ENCODE assay signal across 7 cellular contexts in the genomic region with DNA sequence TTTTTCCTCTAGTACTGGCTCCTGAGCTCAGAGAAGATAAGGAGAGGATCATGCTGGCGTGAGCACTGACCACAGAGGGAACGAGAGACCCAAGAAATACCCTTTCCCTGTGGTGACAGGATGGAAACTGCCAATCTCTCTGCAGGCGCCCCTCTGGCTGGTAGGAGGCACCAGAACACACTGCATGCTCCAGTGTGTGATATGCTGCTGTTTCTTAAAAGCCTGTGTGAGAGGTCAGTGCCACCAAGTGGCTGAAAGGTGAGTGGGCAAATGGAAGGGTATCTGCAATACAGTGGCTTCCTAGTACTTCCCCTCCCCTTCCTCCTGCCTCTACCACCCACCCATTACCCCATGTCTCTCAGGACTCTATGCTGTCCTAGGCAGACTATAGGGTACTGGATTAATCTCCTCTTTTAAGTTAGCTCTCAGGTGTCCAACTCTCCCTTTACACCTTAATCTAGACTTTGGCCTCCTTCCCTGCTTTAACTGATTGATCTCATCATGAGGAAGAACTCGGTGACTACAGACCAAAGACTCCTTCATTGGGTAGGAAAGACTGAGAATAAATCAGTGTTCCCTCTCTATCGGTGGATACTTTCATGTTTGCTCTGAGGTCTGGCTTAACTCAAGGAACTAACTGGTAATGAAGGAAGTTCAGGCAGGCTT.
DNase-seq lines count a peak whose midpoint lies in the region; ATAC-seq and TF ChIP-seq lines count a peak whose summit lies in the region.

No MANE protein-coding gene starts in this region.

- no peaks in the 10 kb centered on the region for H3F3A ChIP-seq in OCI-LY1 (ENCODE audit: insufficient read depth, low read length)

- H2AFZ ChIP-seq in OCI-LY1 (ENCODE audit: low read length): no peak overlapping the region

- DNase-seq in GM04504 (ENCODE audit: low read depth) (peak; percentile 23), epithelial cell of esophagus (ENCODE audit: low read depth) (peak; percentile 31), neural crest cell (ENCODE audit: low read depth, low spot score) (no peak), suprapubic skin (ENCODE audit: low spot score in 2 of 2) (no peak)

- no peaks in the 10 kb centered on the region for H3K36me3 ChIP-seq in OCI-LY1 (ENCODE audit: insufficient read depth, low read length)
- H3K36me3 ChIP-seq in suprapubic skin: no peaks in the 10 kb centered on the region

- no peaks in the 10 kb centered on the region for H4K20me1 ChIP-seq in OCI-LY1 (ENCODE audit: insufficient read depth, low read length)

- TF ChIP-seq CTCF in OCI-LY1 (IDR thresholded peaks at IDR 0.05; ENCODE audit: low read length): peak; percentile 67
- TF ChIP-seq CTCF in epithelial cell of esophagus (IDR thresholded peaks at IDR 0.05; ENCODE audit: insufficient read depth, low read depth, low read length, missing control alignments): peak; percentile 41
- peak; percentile 60 for TF ChIP-seq CTCF in neural crest cell (conservative IDR thresholded peaks at IDR 0.05)
- peak in 1 of 2 donors; percentile 29 for TF ChIP-seq CTCF in suprapubic skin (IDR thresholded peaks at IDR 0.05)

- no peak overlapping the region for H3K27ac Mint-ChIP-seq in neural crest cell (ENCODE audit: unreplicated experiment)

- H3K9me3 ChIP-seq in OCI-LY1 (ENCODE audit: low read length) (no peaks in the 10 kb centered on the region), suprapubic skin (no peaks in the 10 kb centered on the region)

- no peaks in the 10 kb centered on the region for H3K9me3 Mint-ChIP-seq in neural crest cell

- H3K4me1 ChIP-seq in OCI-LY1 (ENCODE audit: insufficient read depth, low read length, severe bottlenecking) (no peaks in the 10 kb centered on the region), suprapubic skin (no peaks in the 10 kb centered on the region)

- ATAC-seq in GM21360 (IDR thresholded peaks at IDR 0.05; ENCODE audit: unreplicated experiment) (peak; percentile 96), HG03460 (IDR thresholded peaks at IDR 0.05; ENCODE audit: unreplicated experiment) (peak; percentile 65)

- H3K4me2 ChIP-seq in OCI-LY1 (ENCODE audit: low read length): no peak overlapping the region

- no peak overlapping the region for H3K9ac ChIP-seq in OCI-LY1 (ENCODE audit: low read length)

- H3K36me3 Mint-ChIP-seq in neural crest cell (ENCODE audit: low read depth): no peaks in the 10 kb centered on the region

- 48% methylated on average over 5 of the region's 5 CpGs for WGBS in suprapubic skin

- peaks cover 38% of the 10 kb centered on the region for H3K27me3 Mint-ChIP-seq in neural crest cell (ENCODE audit: low read depth)

- no peak overlapping the region for H3K4me3 Mint-ChIP-seq in neural crest cell

- H3K27me3 ChIP-seq in OCI-LY1 (ENCODE audit: insufficient read depth, low read length) (no peaks in the 10 kb centered on the region), suprapubic skin (peaks cover 4% of the 10 kb centered on the region)

- TF ChIP-seq POLR2A in suprapubic skin (IDR thresholded peaks at IDR 0.05): no peak

- no peaks in the 10 kb centered on the region for H3K4me1 Mint-ChIP-seq in neural crest cell

- TF ChIP-seq EP300 in suprapubic skin (IDR thresholded peaks at IDR 0.05): no peak

- H3K9me2 ChIP-seq in OCI-LY1 (ENCODE audit: low read depth, low read length): no peaks in the 10 kb centered on the region

- no peaks in the 10 kb centered on the region for H3K79me2 ChIP-seq in OCI-LY1 (ENCODE audit: insufficient read depth, low read length)

- no peak overlapping the region for H3K4me3 ChIP-seq in OCI-LY1 (ENCODE audit: low read depth, low read length, poor library complexity, severe bottlenecking)
- H3K4me3 ChIP-seq in epithelial cell of esophagus (ENCODE audit: low read length): no peak overlapping the region
- no peak overlapping the region for H3K4me3 ChIP-seq in suprapubic skin

- H3K27ac ChIP-seq in OCI-LY1 (ENCODE audit: low read depth, low read length, poor library complexity, severe bottlenecking) (no peak overlapping the region), suprapubic skin (no peak overlapping the region)

Comparison
In these comparisons a context has a peak if more than half of its experiments do, and no peak if none do; other contexts are left out.
1. DNase-seq: peak in GM04504 (single experiment) and epithelial cell of esophagus (single experiment); none in neural crest cell (single experiment) and suprapubic skin (0 of 2).